ENCODE assay signal across 8 cellular contexts in the genomic region with DNA sequence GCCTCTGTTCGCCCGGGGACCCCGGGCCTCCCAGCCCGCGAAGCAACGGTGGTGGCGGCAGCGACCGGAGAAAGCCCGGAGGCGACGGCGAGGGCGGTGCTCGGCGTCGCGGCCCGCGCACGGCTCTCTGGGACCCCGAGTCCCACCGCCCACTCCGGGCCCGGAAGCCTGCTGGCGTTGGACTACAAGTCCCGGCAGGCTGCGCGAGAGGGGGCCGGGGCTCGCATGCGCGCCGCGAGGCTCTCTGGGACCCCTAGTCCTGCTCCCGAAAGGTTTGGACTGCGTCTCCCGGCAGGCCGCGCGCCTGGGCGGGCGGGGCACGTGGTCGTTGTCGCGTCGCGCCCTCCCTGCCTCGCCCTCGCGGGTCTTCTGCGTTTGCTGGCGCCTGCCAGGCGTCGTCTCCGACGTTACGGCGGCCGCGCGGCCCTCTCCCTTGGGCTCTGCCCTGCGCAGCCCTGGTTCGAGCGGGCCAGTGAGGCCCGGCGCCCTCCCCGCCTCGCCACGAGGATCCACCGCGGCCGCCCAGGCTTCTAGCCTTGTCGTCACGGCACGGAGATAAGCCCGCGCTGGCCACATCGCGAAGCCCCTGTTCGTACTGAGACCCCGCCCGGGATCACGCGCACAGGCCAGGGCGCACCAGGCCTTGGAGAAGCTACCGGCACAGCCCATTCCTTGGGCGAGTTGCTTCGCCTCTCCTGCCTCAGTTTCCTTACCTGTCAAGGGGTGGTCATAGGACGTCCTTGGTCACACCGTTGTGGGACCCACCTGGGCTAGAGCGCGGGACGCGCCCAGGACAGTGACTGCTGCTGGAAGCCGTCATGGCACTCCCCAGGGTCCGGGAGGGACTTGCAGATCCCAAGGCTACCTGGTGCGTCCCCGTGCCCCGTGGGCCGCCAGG. TPM values are rescaled to one million over a fixed set of nuclear protein-coding genes. Genes with fewer than 3 reads are reported as not detected.
DNase-seq lines count a peak whose midpoint lies in the region; ATAC-seq, FAIRE-seq and TF ChIP-seq lines count a peak whose summit lies in the region.

Gene STK25 (minus strand): TSS at position 75 of the 898 bp plus-strand sequence. CDS start 549 bp downstream, outside the sequence.

- peaks cover 2% of the 10 kb centered on the region for H3K36me3 Mint-ChIP-seq in T-helper 17 cell (ENCODE audit: low read depth)

- TF ChIP-seq POLR2A in GM15510 (IDR thresholded peaks at IDR 0.05; ENCODE audit: borderline replicate concordance, extremely low read depth, insufficient read length): peak; percentile 78

- intact Hi-C loops in left ventricle myocardium superior (cut with micrococcal nuclease) (no loop called here), psoas muscle (cut with DNase I) (loop anchor here in 1 of 2 donors (5.0 kb wide), 3 partner anchors 104 to 191 kb away; partner anchors contain the start of genes FARP2, HDLBP and SEPTIN2)

- H3K9me3 ChIP-seq in T-helper 17 cell (ENCODE audit: control insufficient read depth, low read length, poor library complexity, severe bottlenecking) (no peaks in the 10 kb centered on the region), psoas muscle (no peaks in the 10 kb centered on the region)

- H3K27ac Mint-ChIP-seq in T-helper 17 cell: peak within 1 kb of the TSS; percentile 95

- no peaks in the 10 kb centered on the region for H3K27me3 ChIP-seq in psoas muscle (ENCODE audit: insufficient read depth in 3 of 3, low read length in 2 of 3)

- H3K4me3 Mint-ChIP-seq in T-helper 17 cell: peak within 1 kb of the TSS; percentile 90

- DNase-seq in NCI-H1694 treated with DMSO at 0.1 percent for 48 hours (lab: John Stamatoyannopoulos, UW): peak; percentile 96
- peak; percentile 94 to 96 (median 95) for DNase-seq in T-helper 17 cell
- peak; percentile 84 to 99 (median 96) for DNase-seq in amygdala (lab: John Stamatoyannopoulos, UW)
- peak; percentile 99 for DNase-seq in left ventricle myocardium superior
- peak; percentile 99 for DNase-seq in psoas muscle
- DNase-seq in urothelium cell line (ENCODE audit: low spot score): peak; percentile 99

- no peaks in the 10 kb centered on the region for H3K27me3 Mint-ChIP-seq in T-helper 17 cell

- peaks cover 42% of the 10 kb centered on the region for H3K4me1 ChIP-seq in psoas muscle

- peak within 1 kb of the TSS; percentile 85 for H3K4me3 ChIP-seq in psoas muscle

- peaks cover 25% of the 10 kb centered on the region for H3K4me1 Mint-ChIP-seq in T-helper 17 cell

- peak; percentile 92 for ATAC-seq in HG02885 (IDR thresholded peaks at IDR 0.05; ENCODE audit: poor library complexity, unreplicated experiment)
- peak; percentile 94 for ATAC-seq in T-helper 17 cell
- peak; percentile 97 for ATAC-seq in left ventricle myocardium superior
- ATAC-seq in psoas muscle: peak; percentile 78 to 86 (median 82)

- FAIRE-seq in urothelium cell line (lab: Jason Lieb, UNC): peak; percentile 87

- no peak for TF ChIP-seq CTCF in psoas muscle (IDR thresholded peaks at IDR 0.05)

- H3K36me3 ChIP-seq in psoas muscle (ENCODE audit: insufficient read depth in 1 of 2, low read depth in 1 of 2): peaks cover 0 to 12% of the 10 kb centered on the region in 2 donors

- H3K27ac ChIP-seq in psoas muscle: peak within 1 kb of the TSS; percentile 94

- 1 to 3% (median 2%) methylated on average over 43 to 102 of the region's 102 CpGs for WGBS in psoas muscle, 3 donors

RNA-seq across cellular contexts. Expression of gene STK25, which starts in this region (rescaled TPM):
- total RNA-seq in T-helper 17 cell (100 to 1,000 TPM; 105 to 109 TPM), left ventricle myocardium superior (99.3 TPM), psoas muscle (100 to 1,000 TPM; 268 to 382 (median 276) TPM)
- polyA plus RNA-seq in psoas muscle: 100 to 1,000 TPM; 227 to 489 (median 385) TPM

Comparison
In these comparisons a context has a peak if more than half of its experiments do, and no peak if none do; other contexts are left out.
1. Peak in every context shown above with its lines: DNase-seq, ATAC-seq, H3K4me3 ChIP-seq and H3K27ac ChIP-seq.